Comparison of ENCODE assay signal across 26 cellular contexts in genomic region chr6:99761701-99762100, GRCh38.
DNase-seq lines count a peak whose midpoint lies in the region; ATAC-seq, FAIRE-seq and TF ChIP-seq lines count a peak whose summit lies in the region.
"Had no signal": no experiment of that assay in that cellular context is flagged by ENCODE, and none has a peak within 500 bp of the region (broad histone marks: within the 10 kb centered on the region; RNA-seq: fewer than 3 reads in every experiment).

No MANE protein-coding gene starts in this region.

- ATAC-seq in PC-3 (no peak; the same call in 1 of the 2 replicates), body of pancreas (no peak), heart left ventricle (no peak)

- DNase-seq in NCI-H146 (lab: John Stamatoyannopoulos, UW) (peak; percentile 7), NCI-H146 treated with DMSO at 0.1 percent for 48 hours (lab: John Stamatoyannopoulos, UW; ENCODE audit: unreplicated experiment) (no peak), Karpas-422 (no peak), PC-3 (peak; percentile 5), prostate gland (ENCODE audit: low spot score) (peak; percentile 78), body of pancreas (no peak), GM19239 (ENCODE audit: insufficient read length, low spot score) (no peak), heart left ventricle (no peak)
- DNase-seq: CD4-positive, CD25-positive, alpha-beta regulatory T cell; DMS153; DND-41; HCEC 1CT; IMR-90; KG1; NCI-H1048; NCI-H1436 treated with DMSO at 0.1 percent for 48 hours; NCI-H2029; NCI-H526; NK-92 treated with Interleukin-12 subunit alpha and Interleukin-12 subunit beta, amount 100 ng/mL, for 24 hours; PC-9; RPMI8226; SHP77 had no signal

- BruUV-seq in PC-3 (replicated peaks; lab: Mats Ljungman, UMichigan) = no TSS peak

- H3K4me1 ChIP-seq in Karpas-422 (ENCODE audit: low read length) (no peaks in the 10 kb centered on the region), PC-3 (ENCODE audit: insufficient read depth, low read length) (no peaks in the 10 kb centered on the region), prostate gland (replicated peaks) (no peaks in the 10 kb centered on the region), body of pancreas (no peaks in the 10 kb centered on the region), heart left ventricle (no peaks in the 10 kb centered on the region)
- H3K4me1 ChIP-seq: BLaER1 had no signal

- no peaks in the 10 kb centered on the region for H3K27me3 ChIP-seq in Karpas-422 (ENCODE audit: low read length)
- H3K27me3 ChIP-seq in PC-3 (ENCODE audit: low read length) = peaks cover 32% of the 10 kb centered on the region
- no peaks in the 10 kb centered on the region for H3K27me3 ChIP-seq in prostate gland (replicated peaks; ENCODE audit: insufficient read depth)
- H3K27me3 ChIP-seq in body of pancreas = no peaks in the 10 kb centered on the region
- peaks cover 0 to 15% (median 0%) of the 10 kb centered on the region in 9 donors for H3K27me3 ChIP-seq in heart left ventricle
- H3K27me3 ChIP-seq: BLaER1 had no signal

- H4K20me1 ChIP-seq in Karpas-422 (ENCODE audit: insufficient read depth, low read depth, low read length) = no peaks in the 10 kb centered on the region
- H4K20me1 ChIP-seq in PC-3 (ENCODE audit: low read length) = no peaks in the 10 kb centered on the region
- H4K20me1 ChIP-seq: BLaER1 had no signal

- no peaks in the 10 kb centered on the region for H3K79me2 ChIP-seq in Karpas-422 (ENCODE audit: low read length)
- no peaks in the 10 kb centered on the region for H3K79me2 ChIP-seq in PC-3 (ENCODE audit: low read length)

- H3K4me3 ChIP-seq in Karpas-422 (ENCODE audit: low read length) (no peak overlapping the region), PC-3 (ENCODE audit: low read length) (no peak overlapping the region), prostate gland (no peak overlapping the region), body of pancreas (no peak overlapping the region), heart left ventricle (no peak overlapping the region)
- H3K4me3 ChIP-seq: BLaER1, PC-9, SK-N-MC had no signal

- H3K9me2 ChIP-seq in Karpas-422 (replicated peaks; ENCODE audit: insufficient read depth, low read length) = no peaks in the 10 kb centered on the region
- no peaks in the 10 kb centered on the region for H3K9me2 ChIP-seq in PC-3 (replicated peaks; ENCODE audit: low read length)

- no peak overlapping the region for H3K4me2 ChIP-seq in Karpas-422 (ENCODE audit: low read depth, low read length, poor library complexity, severe bottlenecking)
- H3K4me2 ChIP-seq in PC-3 (ENCODE audit: low read length) = no peak overlapping the region
- H3K4me2 ChIP-seq: BLaER1, PC-9 had no signal

- POLR2A ChIA-PET in PC-3 (lab: Charles Lee; ENCODE audit: unreplicated experiment) = no interaction called here

- intact Hi-C loops in PC-3 (cut with micrococcal nuclease) = no loop called here
- intact Hi-C loops in prostate gland (cut with DNase I) = no loop called here
- intact Hi-C loops in body of pancreas (cut with DNase I) = no loop called here
- intact Hi-C loops in heart left ventricle (cut with DNase I) = no loop called here

- H3K27ac ChIP-seq in Karpas-422 (ENCODE audit: low read length) (no peak overlapping the region), PC-3 (ENCODE audit: low read length) (no peak overlapping the region), prostate gland (no peak overlapping the region), body of pancreas (no peak overlapping the region), heart left ventricle (no peak overlapping the region)
- H3K27ac ChIP-seq: BLaER1, PC-9, SK-N-MC had no signal

- no peak for TF ChIP-seq CTCF in PC-3 (conservative IDR thresholded peaks at IDR 0.05; ENCODE audit: low read depth, low read length)
- TF ChIP-seq CTCF in prostate gland (IDR thresholded peaks at IDR 0.05) = no peak
- no peak for TF ChIP-seq CTCF in body of pancreas (IDR thresholded peaks at IDR 0.05)
- no peak for TF ChIP-seq CTCF in heart left ventricle (IDR thresholded peaks at IDR 0.05)

- H3K9me3 ChIP-seq in Karpas-422 (ENCODE audit: low read length) (no peaks in the 10 kb centered on the region), PC-3 (ENCODE audit: low read length) (no peaks in the 10 kb centered on the region), prostate gland (no peaks in the 10 kb centered on the region), body of pancreas (no peaks in the 10 kb centered on the region), heart left ventricle (no peaks in the 10 kb centered on the region)
- H3K9me3 ChIP-seq: BLaER1 had no signal

- TF ChIP-seq POLR2A in prostate gland (IDR thresholded peaks at IDR 0.05) (no peak), body of pancreas (IDR thresholded peaks at IDR 0.05) (no peak), heart left ventricle (IDR thresholded peaks at IDR 0.05) (no peak)

- CTCF ChIA-PET in PC-3 (lab: Charles Lee) = no interaction called here

- H3F3A ChIP-seq in PC-3 (ENCODE audit: low read length, unreplicated experiment) = no peaks in the 10 kb centered on the region

- H3K9ac ChIP-seq in Karpas-422 (ENCODE audit: low read length) (no peak overlapping the region), PC-3 (ENCODE audit: low read length) (no peak overlapping the region)
- H3K9ac ChIP-seq: BLaER1 had no signal

- H2AFZ ChIP-seq in Karpas-422 (ENCODE audit: low read length) (peak overlapping the region; percentile 28; the same call in 1 of the 2 replicates), PC-3 (ENCODE audit: low read length) (no peak overlapping the region)
- H2AFZ ChIP-seq: PC-9 had no signal

- no peak for FAIRE-seq in GM19239 (lab: Jason Lieb, UNC)
- FAIRE-seq: GM12892, H1 had no signal

- H3K36me3 ChIP-seq in Karpas-422 (ENCODE audit: insufficient read depth, low read length) (no peaks in the 10 kb centered on the region), PC-3 (ENCODE audit: low read depth, low read length) (no peaks in the 10 kb centered on the region), prostate gland (no peaks in the 10 kb centered on the region), body of pancreas (replicated peaks in 1 of 2; ENCODE audit: insufficient read depth in 1 of 2, low read depth in 2 of 2) (no peaks in the 10 kb centered on the region), heart left ventricle (no peaks in the 10 kb centered on the region)
- H3K36me3 ChIP-seq: BLaER1 had no signal

- 45% methylated on average over 1 of the region's 1 CpG for WGBS in prostate gland
- WGBS in body of pancreas, 2 donors = 47 to 59% methylated on average over 1 of the region's 1 CpG
- 67 to 89% (median 74%) methylated on average over 1 of the region's 1 CpG for WGBS in heart left ventricle, 4 donors

Comparison
In these comparisons a context has a peak if more than half of its experiments do, and no peak if none do; other contexts are left out.
1. DNase-seq: peak in NCI-H146 (single experiment), PC-3 (single experiment) and prostate gland (single experiment); none in NCI-H146 treated with DMSO at 0.1 percent for 48 hours (single experiment), Karpas-422 (single experiment), body of pancreas (0 of 4), GM19239 (single experiment) and heart left ventricle (0 of 5).